Comparison of ENCODE assay signal across 1 cellular context in the genomic region with DNA sequence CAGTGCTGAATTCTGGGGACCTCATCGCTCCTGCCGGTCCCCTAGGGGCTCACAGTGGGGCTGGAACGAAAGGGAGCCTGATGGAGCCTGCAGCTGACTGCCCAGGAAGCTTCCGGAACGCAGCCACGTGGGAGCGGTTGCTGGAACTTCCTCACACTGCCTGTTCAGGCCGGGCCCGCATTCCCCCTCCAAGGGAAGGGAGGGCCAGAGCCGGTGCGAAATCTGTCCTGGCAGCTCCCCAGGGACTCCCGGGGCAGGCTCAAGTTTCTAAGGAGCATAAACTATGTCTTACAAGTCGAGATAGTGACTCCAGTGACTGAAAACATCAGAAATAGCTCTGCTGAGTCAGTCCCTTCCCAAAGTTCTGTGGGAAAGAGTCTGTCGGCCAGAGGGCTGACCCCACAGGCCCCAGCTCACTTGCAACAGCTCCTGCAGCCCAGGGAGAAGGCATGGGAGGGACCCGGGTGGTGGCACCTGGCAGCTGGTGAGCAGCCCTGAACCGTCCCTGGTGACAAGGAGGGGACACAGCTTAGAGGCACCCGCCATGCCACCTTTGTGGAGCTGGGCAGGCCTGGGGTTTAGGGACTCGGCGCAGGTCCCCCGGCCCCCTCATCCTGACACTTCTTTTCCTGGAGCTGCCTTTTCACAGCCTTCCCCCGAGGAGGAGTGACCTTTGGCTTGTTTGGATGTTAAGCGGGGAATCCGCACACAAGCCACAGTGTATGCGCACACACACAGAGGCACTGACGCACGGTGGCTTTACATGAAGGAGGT.
TF ChIP-seq lines count a peak whose summit lies in the region.

No MANE protein-coding gene starts in this region.

TF ChIP-seq in K562, 482 proteins besides CTCF, POLR2A, EP300 and RAD21 (continued from another document and continues in another):
- no peak for TF ChIP-seq BCOR (IDR thresholded peaks at IDR 0.05)
- TF ChIP-seq, protein P1, sequence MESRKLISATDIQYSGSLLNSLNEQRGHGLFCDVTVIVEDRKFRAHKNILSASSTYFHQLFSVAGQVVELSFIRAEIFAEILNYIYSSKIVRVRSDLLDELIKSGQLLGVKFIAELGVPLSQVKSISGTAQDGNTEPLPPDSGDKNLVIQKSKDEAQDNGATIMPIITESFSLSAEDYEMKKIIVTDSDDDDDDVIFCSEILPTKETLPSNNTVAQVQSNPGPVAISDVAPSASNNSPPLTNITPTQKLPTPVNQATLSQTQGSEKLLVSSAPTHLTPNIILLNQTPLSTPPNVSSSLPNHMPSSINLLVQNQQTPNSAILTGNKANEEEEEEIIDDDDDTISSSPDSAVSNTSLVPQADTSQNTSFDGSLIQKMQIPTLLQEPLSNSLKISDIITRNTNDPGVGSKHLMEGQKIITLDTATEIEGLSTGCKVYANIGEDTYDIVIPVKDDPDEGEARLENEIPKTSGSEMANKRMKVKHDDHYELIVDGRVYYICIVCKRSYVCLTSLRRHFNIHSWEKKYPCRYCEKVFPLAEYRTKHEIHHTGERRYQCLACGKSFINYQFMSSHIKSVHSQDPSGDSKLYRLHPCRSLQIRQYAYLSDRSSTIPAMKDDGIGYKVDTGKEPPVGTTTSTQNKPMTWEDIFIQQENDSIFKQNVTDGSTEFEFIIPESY (CRISPR knock-in tag; IDR thresholded peaks at IDR 0.05): 0 out of 2 replicates have a peak, but pooled peaks have one; percentile 12
- TF ChIP-seq BRF1 (IDR thresholded peaks at IDR 0.05; ENCODE audit: borderline replicate concordance, extremely low read depth, insufficient read length): no peak
- TF ChIP-seq ZNF121 (CRISPR knock-in tag; conservative IDR thresholded peaks at IDR 0.05): no peak
- TF ChIP-seq IRF9 (tag; IDR thresholded peaks at IDR 0.05): no peak
- TF ChIP-seq FOSL1 (tag; conservative IDR thresholded peaks at IDR 0.05): peak; percentile 71
- TF ChIP-seq RFX7 (CRISPR knock-in tag; IDR thresholded peaks at IDR 0.05): no peak
- no peak for TF ChIP-seq RBM15 (IDR thresholded peaks at IDR 0.05; ENCODE audit: insufficient read depth, low read length)
- no peak for TF ChIP-seq RFX5 (IDR thresholded peaks at IDR 0.05; ENCODE audit: low read depth, low read length)
- TF ChIP-seq TSC22D4 (tag; IDR thresholded peaks at IDR 0.05): no peak
- peak; percentile 84 for TF ChIP-seq ZNF134 (CRISPR knock-in tag; conservative IDR thresholded peaks at IDR 0.05)
- TF ChIP-seq ZNF239 (CRISPR knock-in tag; IDR thresholded peaks at IDR 0.05): no peak
- TF ChIP-seq ARID2 (IDR thresholded peaks at IDR 0.05): no peak
- TF ChIP-seq, protein P2, sequence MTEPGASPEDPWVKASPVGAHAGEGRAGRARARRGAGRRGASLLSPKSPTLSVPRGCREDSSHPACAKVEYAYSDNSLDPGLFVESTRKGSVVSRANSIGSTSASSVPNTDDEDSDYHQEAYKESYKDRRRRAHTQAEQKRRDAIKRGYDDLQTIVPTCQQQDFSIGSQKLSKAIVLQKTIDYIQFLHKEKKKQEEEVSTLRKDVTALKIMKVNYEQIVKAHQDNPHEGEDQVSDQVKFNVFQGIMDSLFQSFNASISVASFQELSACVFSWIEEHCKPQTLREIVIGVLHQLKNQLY (CRISPR knock-in tag; conservative IDR thresholded peaks at IDR 0.05): no peak
- TF ChIP-seq SMAD4 (CRISPR knock-in tag; conservative IDR thresholded peaks at IDR 0.05): no peak; the same call in 1 of the 2 replicates
- TF ChIP-seq ZNF3 (CRISPR knock-in tag; IDR thresholded peaks at IDR 0.05): no peak
- TF ChIP-seq CC2D1A (IDR thresholded peaks at IDR 0.05): no peak
- no peak for TF ChIP-seq ZNF785 (CRISPR knock-in tag; IDR thresholded peaks at IDR 0.05)
- no peak for TF ChIP-seq EWSR1 (IDR thresholded peaks at IDR 0.05; ENCODE audit: borderline replicate concordance, low read depth, partially characterized antibody)
- no peak for TF ChIP-seq ZBTB43 (CRISPR knock-in tag; IDR thresholded peaks at IDR 0.05)
- TF ChIP-seq, protein P3, sequence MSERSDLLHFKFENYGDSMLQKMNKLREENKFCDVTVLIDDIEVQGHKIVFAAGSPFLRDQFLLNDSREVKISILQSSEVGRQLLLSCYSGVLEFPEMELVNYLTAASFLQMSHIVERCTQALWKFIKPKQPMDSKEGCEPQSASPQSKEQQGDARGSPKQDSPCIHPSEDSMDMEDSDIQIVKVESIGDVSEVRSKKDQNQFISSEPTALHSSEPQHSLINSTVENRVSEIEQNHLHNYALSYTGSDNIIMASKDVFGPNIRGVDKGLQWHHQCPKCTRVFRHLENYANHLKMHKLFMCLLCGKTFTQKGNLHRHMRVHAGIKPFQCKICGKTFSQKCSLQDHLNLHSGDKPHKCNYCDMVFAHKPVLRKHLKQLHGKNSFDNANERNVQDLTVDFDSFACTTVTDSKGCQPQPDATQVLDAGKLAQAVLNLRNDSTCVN (CRISPR knock-in tag; IDR thresholded peaks at IDR 0.05): no peak
- no peak; the same call in 1 of the 2 replicates for TF ChIP-seq JUN (IDR thresholded peaks at IDR 0.05; ENCODE audit: borderline replicate concordance, low read depth, low read length)
- peak; percentile 65; the same call in 1 of the 2 replicates for TF ChIP-seq JUN (CRISPR knock-in tag; IDR thresholded peaks at IDR 0.05; ENCODE audit: borderline replicate concordance)
- no peak for TF ChIP-seq TRIM24 (IDR thresholded peaks at IDR 0.05)
- no peak for TF ChIP-seq SIRT6 (IDR thresholded peaks at IDR 0.05; ENCODE audit: low read depth, low read length)
- TF ChIP-seq IFI16 (CRISPR knock-in tag; IDR thresholded peaks at IDR 0.05): no peak
- no peak for TF ChIP-seq BRF2 (IDR thresholded peaks at IDR 0.05; ENCODE audit: borderline replicate concordance, insufficient read depth, insufficient read length)
- peak; percentile 69 for TF ChIP-seq RNF2 (IDR thresholded peaks at IDR 0.05)
- TF ChIP-seq, protein P4, sequence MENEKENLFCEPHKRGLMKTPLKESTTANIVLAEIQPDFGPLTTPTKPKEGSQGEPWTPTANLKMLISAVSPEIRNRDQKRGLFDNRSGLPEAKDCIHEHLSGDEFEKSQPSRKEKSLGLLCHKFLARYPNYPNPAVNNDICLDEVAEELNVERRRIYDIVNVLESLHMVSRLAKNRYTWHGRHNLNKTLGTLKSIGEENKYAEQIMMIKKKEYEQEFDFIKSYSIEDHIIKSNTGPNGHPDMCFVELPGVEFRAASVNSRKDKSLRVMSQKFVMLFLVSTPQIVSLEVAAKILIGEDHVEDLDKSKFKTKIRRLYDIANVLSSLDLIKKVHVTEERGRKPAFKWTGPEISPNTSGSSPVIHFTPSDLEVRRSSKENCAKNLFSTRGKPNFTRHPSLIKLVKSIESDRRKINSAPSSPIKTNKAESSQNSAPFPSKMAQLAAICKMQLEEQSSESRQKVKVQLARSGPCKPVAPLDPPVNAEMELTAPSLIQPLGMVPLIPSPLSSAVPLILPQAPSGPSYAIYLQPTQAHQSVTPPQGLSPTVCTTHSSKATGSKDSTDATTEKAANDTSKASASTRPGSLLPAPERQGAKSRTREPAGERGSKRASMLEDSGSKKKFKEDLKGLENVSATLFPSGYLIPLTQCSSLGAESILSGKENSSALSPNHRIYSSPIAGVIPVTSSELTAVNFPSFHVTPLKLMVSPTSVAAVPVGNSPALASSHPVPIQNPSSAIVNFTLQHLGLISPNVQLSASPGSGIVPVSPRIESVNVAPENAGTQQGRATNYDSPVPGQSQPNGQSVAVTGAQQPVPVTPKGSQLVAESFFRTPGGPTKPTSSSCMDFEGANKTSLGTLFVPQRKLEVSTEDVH (IDR thresholded peaks at IDR 0.05; ENCODE audit: low read depth, partially characterized antibody): no peak
- no peak for TF ChIP-seq ELF2 (CRISPR knock-in tag; IDR thresholded peaks at IDR 0.05)
- no peak for TF ChIP-seq HNRNPL (IDR thresholded peaks at IDR 0.05; ENCODE audit: low read depth, low read length)
- TF ChIP-seq, protein P5, sequence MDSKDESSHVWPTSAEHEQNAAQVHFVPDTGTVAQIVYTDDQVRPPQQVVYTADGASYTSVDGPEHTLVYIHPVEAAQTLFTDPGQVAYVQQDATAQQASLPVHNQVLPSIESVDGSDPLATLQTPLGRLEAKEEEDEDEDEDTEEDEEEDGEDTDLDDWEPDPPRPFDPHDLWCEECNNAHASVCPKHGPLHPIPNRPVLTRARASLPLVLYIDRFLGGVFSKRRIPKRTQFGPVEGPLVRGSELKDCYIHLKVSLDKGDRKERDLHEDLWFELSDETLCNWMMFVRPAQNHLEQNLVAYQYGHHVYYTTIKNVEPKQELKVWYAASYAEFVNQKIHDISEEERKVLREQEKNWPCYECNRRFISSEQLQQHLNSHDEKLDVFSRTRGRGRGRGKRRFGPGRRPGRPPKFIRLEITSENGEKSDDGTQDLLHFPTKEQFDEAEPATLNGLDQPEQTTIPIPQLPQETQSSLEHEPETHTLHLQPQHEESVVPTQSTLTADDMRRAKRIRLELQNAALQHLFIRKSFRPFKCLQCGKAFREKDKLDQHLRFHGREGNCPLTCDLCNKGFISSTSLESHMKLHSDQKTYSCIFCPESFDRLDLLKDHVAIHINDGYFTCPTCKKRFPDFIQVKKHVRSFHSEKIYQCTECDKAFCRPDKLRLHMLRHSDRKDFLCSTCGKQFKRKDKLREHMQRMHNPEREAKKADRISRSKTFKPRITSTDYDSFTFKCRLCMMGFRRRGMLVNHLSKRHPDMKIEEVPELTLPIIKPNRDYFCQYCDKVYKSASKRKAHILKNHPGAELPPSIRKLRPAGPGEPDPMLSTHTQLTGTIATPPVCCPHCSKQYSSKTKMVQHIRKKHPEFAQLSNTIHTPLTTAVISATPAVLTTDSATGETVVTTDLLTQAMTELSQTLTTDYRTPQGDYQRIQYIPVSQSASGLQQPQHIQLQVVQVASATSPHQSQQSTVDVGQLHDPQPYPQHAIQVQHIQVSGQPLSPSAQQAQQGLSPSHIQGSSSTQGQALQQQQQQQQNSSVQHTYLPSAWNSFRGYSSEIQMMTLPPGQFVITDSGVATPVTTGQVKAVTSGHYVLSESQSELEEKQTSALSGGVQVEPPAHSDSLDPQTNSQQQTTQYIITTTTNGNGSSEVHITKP (IDR thresholded peaks at IDR 0.05; ENCODE audit: partially characterized antibody): no peak
- no peak for TF ChIP-seq ETS2 (tag; IDR thresholded peaks at IDR 0.05; ENCODE audit: borderline replicate concordance, poor library complexity, severe bottlenecking)
- peak; percentile 31; the same call in 1 of the 2 replicates for TF ChIP-seq HDAC2 (IDR thresholded peaks at IDR 0.05)
- TF ChIP-seq RBM25 (IDR thresholded peaks at IDR 0.05; ENCODE audit: low read depth, low read length, severe bottlenecking): no peak
- no peak for TF ChIP-seq HMG20B (CRISPR knock-in tag; IDR thresholded peaks at IDR 0.05)
- TF ChIP-seq, protein P6, sequence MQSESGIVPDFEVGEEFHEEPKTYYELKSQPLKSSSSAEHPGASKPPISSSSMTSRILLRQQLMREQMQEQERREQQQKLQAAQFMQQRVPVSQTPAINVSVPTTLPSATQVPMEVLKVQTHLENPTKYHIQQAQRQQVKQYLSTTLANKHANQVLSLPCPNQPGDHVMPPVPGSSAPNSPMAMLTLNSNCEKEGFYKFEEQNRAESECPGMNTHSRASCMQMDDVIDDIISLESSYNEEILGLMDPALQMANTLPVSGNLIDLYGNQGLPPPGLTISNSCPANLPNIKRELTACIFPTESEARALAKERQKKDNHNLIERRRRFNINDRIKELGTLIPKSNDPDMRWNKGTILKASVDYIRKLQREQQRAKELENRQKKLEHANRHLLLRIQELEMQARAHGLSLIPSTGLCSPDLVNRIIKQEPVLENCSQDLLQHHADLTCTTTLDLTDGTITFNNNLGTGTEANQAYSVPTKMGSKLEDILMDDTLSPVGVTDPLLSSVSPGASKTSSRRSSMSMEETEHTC (IDR thresholded peaks at IDR 0.05): no peak
- TF ChIP-seq NFRKB (IDR thresholded peaks at IDR 0.05; ENCODE audit: low read depth): 0 out of 2 replicates have a peak, but pooled peaks have one; percentile 79
- no peak for TF ChIP-seq ZNF280B (CRISPR knock-in tag; IDR thresholded peaks at IDR 0.05)
- TF ChIP-seq NFE2 (IDR thresholded peaks at IDR 0.05; ENCODE audit: low read depth): peak; percentile 82
- peak; percentile 52 for TF ChIP-seq RBBP5 (IDR thresholded peaks at IDR 0.05; ENCODE audit: borderline replicate concordance, insufficient read depth, low read length, poor library complexity, severe bottlenecking)
- TF ChIP-seq E2F5 (CRISPR knock-in tag; IDR thresholded peaks at IDR 0.05): no peak
